In genomic region chr4:153643406-153644016, GRCh38 we compare ENCODE assay signal across 9 cellular contexts. TPM values are rescaled to one million over a fixed set of nuclear protein-coding genes. Genes with fewer than 3 reads are reported as not detected.
DNase-seq lines count a peak whose midpoint lies in the region; ATAC-seq and TF ChIP-seq lines count a peak whose summit lies in the region.
"Had no signal": no experiment of that assay in that cellular context is flagged by ENCODE, and none has a peak within 500 bp of the region (broad histone marks: within the 10 kb centered on the region; RNA-seq: fewer than 3 reads in every experiment).

No MANE protein-coding gene starts in this region.

- H2BK120ac ChIP-seq in mesendoderm (ENCODE audit: low read depth, low read length) = no peak overlapping the region

- H3K4me3 ChIP-seq in mammary epithelial cell (replicated peaks in 1 of 3; ENCODE audit: insufficient read depth in 1 of 3, low read depth in 2 of 3, low read length in 3 of 3) (no peak overlapping the region), mesendoderm (ENCODE audit: low read length) (no peak overlapping the region)

- no TSS peak for BruUV-seq in mammary epithelial cell (replicated peaks; lab: Mats Ljungman, UMichigan)

- no peaks in the 10 kb centered on the region for H3K9me3 ChIP-seq in mammary epithelial cell (replicated peaks; ENCODE audit: insufficient read depth, low read length)

- no peak overlapping the region for H2AK5ac ChIP-seq in mesendoderm (ENCODE audit: low read length)

- in situ Hi-C loops in mammary epithelial cell (cut with MboI; ENCODE audit: low sequenced_read_pairs in 2 of 2) = no loop called here

- H3K4me3 Mint-ChIP-seq in WTC11 = no peak overlapping the region
- H3K4me3 Mint-ChIP-seq: dendritic cell treated with granulocyte-macrophage colony-stimulating factor and Interleukin-4, amounts not matched to agents 40 ng/mL and 50 ng/mL, for 4 days had no signal

- H3K4me1 ChIP-seq in mammary epithelial cell (ENCODE audit: insufficient read depth, low read length) (peaks cover 4% of the 10 kb centered on the region), mesendoderm (ENCODE audit: control insufficient read depth, low read depth, low read length) (no peaks in the 10 kb centered on the region)

- no peak overlapping the region for H2BK5ac ChIP-seq in mesendoderm (ENCODE audit: low read length)

- H3K27ac Mint-ChIP-seq in WTC11 = no peak overlapping the region
- H3K27ac Mint-ChIP-seq: dendritic cell treated with granulocyte-macrophage colony-stimulating factor and Interleukin-4, amounts not matched to agents 40 ng/mL and 50 ng/mL, for 4 days had no signal

- H3K56ac ChIP-seq in mesendoderm (ENCODE audit: low read length) = no peak overlapping the region

- H3K9ac ChIP-seq in mammary epithelial cell (ENCODE audit: insufficient read depth, low read length) = no peak overlapping the region
- no peak overlapping the region for H3K9ac ChIP-seq in mesendoderm (ENCODE audit: low read length)

- POLR2A ChIA-PET in WTC11 (lab: Charles Lee) = interaction anchor here (0.6 kb wide), 1 partner anchor 629 kb away, joined by 4 read pairs; no protein-coding TSS in a partner anchor

- WGBS in mammary epithelial cell (ENCODE audit: low coverage, missing lambda C conversion rate) = 64% methylated on average over 4 of the region's 4 CpGs
- no CpG with 5 or more reads among the region's 4 CpGs for WGBS in mesendoderm (ENCODE audit: extremely low coverage, insufficient coverage, low lambda C conversion rate)

- H3K27ac ChIP-seq in mammary epithelial cell (ENCODE audit: insufficient read depth, low read depth, low read length) (no peak overlapping the region), mesendoderm (ENCODE audit: low read depth, low read length) (no peak overlapping the region)

- DNase-seq in GM03348 (ENCODE audit: low spot score) (peak; percentile 72), NCI-H748 (lab: John Stamatoyannopoulos, UW; ENCODE audit: unreplicated experiment) (peak; percentile 54), mammary epithelial cell (peak; percentile 54), mesendoderm (peak; percentile 54), WTC11 (ENCODE audit: low spot score) (no peak), T1000 (lab: John Stamatoyannopoulos, UW) (no peak)

- no peaks in the 10 kb centered on the region for H3K27me3 ChIP-seq in mammary epithelial cell (ENCODE audit: insufficient read depth, low read length)
- H3K27me3 ChIP-seq in mesendoderm (ENCODE audit: insufficient read depth, low read length, poor library complexity) = no peaks in the 10 kb centered on the region

- no peaks in the 10 kb centered on the region for H3K36me3 ChIP-seq in mammary epithelial cell (ENCODE audit: insufficient read depth, low read length)
- H3K36me3 ChIP-seq in mesendoderm (ENCODE audit: control insufficient read depth, insufficient read depth, low read length) = no peaks in the 10 kb centered on the region

- no peak overlapping the region for H2BK15ac ChIP-seq in mesendoderm (replicated peaks; ENCODE audit: low read depth)

- H3K27me3 Mint-ChIP-seq in WTC11 (ENCODE audit: low read depth) = no peaks in the 10 kb centered on the region
- H3K27me3 Mint-ChIP-seq: dendritic cell treated with granulocyte-macrophage colony-stimulating factor and Interleukin-4, amounts not matched to agents 40 ng/mL and 50 ng/mL, for 4 days had no signal

- intact Hi-C loops in mammary epithelial cell (cut with micrococcal nuclease) = loop anchor here (1.0 to 5.0 kb wide), 3 partner anchors 299 to 674 kb away; partner anchors contain the start of gene MND1

- TF ChIP-seq CTCF in mammary epithelial cell (conservative IDR thresholded peaks at IDR 0.05 in 1 of 2, IDR thresholded peaks at IDR 0.05 in 1 of 2; ENCODE audit: extremely low read depth in 1 of 2, insufficient read depth in 1 of 2, low read depth in 1 of 2, low read length in 2 of 2) (peak; percentile 48 to 56), WTC11 (IDR thresholded peaks at IDR 0.05) (no peak)

- H3K4me1 Mint-ChIP-seq in WTC11 = peaks cover 14% of the 10 kb centered on the region

- H3K36me3 Mint-ChIP-seq in WTC11 = peaks cover 8% of the 10 kb centered on the region

- H3K4me2 ChIP-seq in mammary epithelial cell (ENCODE audit: insufficient read depth, low read depth, low read length) = peak overlapping the region; percentile 34
- no peak overlapping the region for H3K4me2 ChIP-seq in mesendoderm (ENCODE audit: low read length)

- ATAC-seq in GM21381 (IDR thresholded peaks at IDR 0.05; ENCODE audit: unreplicated experiment) = peak; percentile 92
- peak; percentile 90 for ATAC-seq in HG03558 (IDR thresholded peaks at IDR 0.05; ENCODE audit: extremely low read depth, unreplicated experiment)
- no peak for ATAC-seq in WTC11

- H3K79me1 ChIP-seq in mesendoderm (ENCODE audit: low read length) = no peaks in the 10 kb centered on the region

- H3K79me2 ChIP-seq in mammary epithelial cell (ENCODE audit: insufficient read depth, low read length) = no peaks in the 10 kb centered on the region
- no peaks in the 10 kb centered on the region for H3K79me2 ChIP-seq in mesendoderm (ENCODE audit: control insufficient read depth, insufficient read depth, low read length)

- H3K23ac ChIP-seq in mesendoderm (ENCODE audit: low read length) = no peak overlapping the region

- H3K4ac ChIP-seq in mesendoderm (ENCODE audit: low read depth, low read length) = no peak overlapping the region

- no peak overlapping the region for H4K5ac ChIP-seq in mesendoderm (ENCODE audit: low read length)

- no peak overlapping the region for H4K8ac ChIP-seq in mesendoderm (ENCODE audit: low read depth, low read length)

- peaks cover 17% of the 10 kb centered on the region for H3K9me3 Mint-ChIP-seq in WTC11

- H2AFZ ChIP-seq in mammary epithelial cell (ENCODE audit: low read depth, low read length) = peak overlapping the region; percentile 46

- dilution Hi-C loops in mammary epithelial cell (cut with HindIII; ENCODE audit: low sequenced_read_pairs) = loop anchor here (5.0 kb wide), 1 partner anchor 104 kb away; no protein-coding TSS in a partner anchor

- CTCF ChIA-PET in mammary epithelial cell (lab: Charles Lee; ENCODE audit: low non-redundant PET) = interaction anchor here (0.7 kb wide), 1 partner anchor 69 kb away, joined by 4 read pairs; no protein-coding TSS in a partner anchor
- CTCF ChIA-PET in WTC11 (lab: Charles Lee) = interaction anchor here (0.5 to 2.4 kb wide), 11 partner anchors 9 to 501 kb away, joined by 3 to 17 read pairs (median 5); partner anchors contain the start of gene TMEM131L

- no peaks in the 10 kb centered on the region for H4K20me1 ChIP-seq in mammary epithelial cell (ENCODE audit: insufficient read depth, low read length)

- no peak overlapping the region for H3K18ac ChIP-seq in mesendoderm (ENCODE audit: low read length)

TF ChIP-seq in WTC11, 78 proteins besides CTCF, POLR2A, EP300 and RAD21 (continues in another document):
- TF ChIP-seq, protein P1, sequence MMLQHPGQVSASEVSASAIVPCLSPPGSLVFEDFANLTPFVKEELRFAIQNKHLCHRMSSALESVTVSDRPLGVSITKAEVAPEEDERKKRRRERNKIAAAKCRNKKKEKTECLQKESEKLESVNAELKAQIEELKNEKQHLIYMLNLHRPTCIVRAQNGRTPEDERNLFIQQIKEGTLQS (CRISPR knock-in tag; conservative IDR thresholded peaks at IDR 0.05) = no peak
- TF ChIP-seq, protein P2, sequence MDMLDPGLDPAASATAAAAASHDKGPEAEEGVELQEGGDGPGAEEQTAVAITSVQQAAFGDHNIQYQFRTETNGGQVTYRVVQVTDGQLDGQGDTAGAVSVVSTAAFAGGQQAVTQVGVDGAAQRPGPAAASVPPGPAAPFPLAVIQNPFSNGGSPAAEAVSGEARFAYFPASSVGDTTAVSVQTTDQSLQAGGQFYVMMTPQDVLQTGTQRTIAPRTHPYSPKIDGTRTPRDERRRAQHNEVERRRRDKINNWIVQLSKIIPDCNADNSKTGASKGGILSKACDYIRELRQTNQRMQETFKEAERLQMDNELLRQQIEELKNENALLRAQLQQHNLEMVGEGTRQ (CRISPR knock-in tag; IDR thresholded peaks at IDR 0.05) = no peak
- TF ChIP-seq, protein P3, sequence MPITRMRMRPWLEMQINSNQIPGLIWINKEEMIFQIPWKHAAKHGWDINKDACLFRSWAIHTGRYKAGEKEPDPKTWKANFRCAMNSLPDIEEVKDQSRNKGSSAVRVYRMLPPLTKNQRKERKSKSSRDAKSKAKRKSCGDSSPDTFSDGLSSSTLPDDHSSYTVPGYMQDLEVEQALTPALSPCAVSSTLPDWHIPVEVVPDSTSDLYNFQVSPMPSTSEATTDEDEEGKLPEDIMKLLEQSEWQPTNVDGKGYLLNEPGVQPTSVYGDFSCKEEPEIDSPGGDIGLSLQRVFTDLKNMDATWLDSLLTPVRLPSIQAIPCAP (CRISPR knock-in tag; IDR thresholded peaks at IDR 0.05) = no peak
- TF ChIP-seq, protein P4, sequence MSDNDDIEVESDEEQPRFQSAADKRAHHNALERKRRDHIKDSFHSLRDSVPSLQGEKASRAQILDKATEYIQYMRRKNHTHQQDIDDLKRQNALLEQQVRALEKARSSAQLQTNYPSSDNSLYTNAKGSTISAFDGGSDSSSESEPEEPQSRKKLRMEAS (CRISPR knock-in tag; IDR thresholded peaks at IDR 0.05) = no peak
- TF ChIP-seq CBFB (CRISPR knock-in tag; IDR thresholded peaks at IDR 0.05; ENCODE audit: low read depth) = no peak

RNA-seq across cellular contexts. Expression of gene TLR2, which starts 40.6 kb away (rescaled TPM):
- total RNA-seq in mammary epithelial cell = 10 to 100 TPM in 1 of 2 donors, 1 to 10 TPM in 1; 1.0 to 33.2 TPM
- polyA plus RNA-seq in mammary epithelial cell = 14.8 TPM
- polyA minus RNA-seq in mammary epithelial cell = 10.6 TPM
- polyA plus RNA-seq in mesendoderm (2013, experiment 1 of 2) = 0.38 TPM
- polyA plus RNA-seq in mesendoderm (2013, experiment 2 of 2) = 0.45 TPM
- total RNA-seq in WTC11 (2021) = 1.3 to 1.7 TPM (median 1.4 TPM) in 3 replicates

Comparison
In these comparisons a context has a peak if more than half of its experiments do, and no peak if none do; other contexts are left out.
1. DNase-seq: peak in GM03348 (single experiment), NCI-H748 (single experiment), mammary epithelial cell (single experiment) and mesendoderm (single experiment); none in WTC11 (single experiment) and T1000 (single experiment).